ENCODE assay signal across 17 cellular contexts in genomic region chr3:37321260-37321852, GRCh38.
A peak's percentile ranks its signal among the peaks of the same experiment; 100 is the strongest.
DNase-seq lines count a peak whose midpoint lies in the region; ATAC-seq, FAIRE-seq and TF ChIP-seq lines count a peak whose summit lies in the region.
"Had no signal": no experiment of that assay in that cellular context is flagged by ENCODE, and none has a peak within 500 bp of the region (broad histone marks: within the 10 kb centered on the region; RNA-seq: fewer than 3 reads in every experiment).

No MANE protein-coding gene starts in this region.

- 96% methylated on average over 5 of the region's 5 CpGs for WGBS in SK-N-SH (ENCODE audit: low lambda C conversion rate)

- no peak for DNase-seq in CD4-positive, CD25-positive, alpha-beta regulatory T cell
- DNase-seq in endothelial cell of umbilical vein (ENCODE audit: low read depth, low spot score) (peak; percentile 53), SK-N-SH (no peak)
- no peak for DNase-seq in natural killer cell treated with Interleukin-12 subunit alpha and Interleukin-12 subunit beta and Interleukin-15 and Interleukin-18, amount 100 ng/mL, for 72 hours (ENCODE audit: low spot score)
- DNase-seq in naive thymus-derived CD4-positive, alpha-beta T cell = no peak
- no peak for DNase-seq in activated naive CD4-positive, alpha-beta T cell treated with anti-CD3 and anti-CD28 coated beads, Interleukin-2, amount 50 U/mL, for 16 hours
- DNase-seq: activated CD4-positive, CD25-positive, alpha-beta regulatory T cell treated with anti-CD3 and anti-CD28 coated beads, Interleukin-2, amount 50 U/mL, for 72 hours; activated gamma-delta T cell; central memory CD4-positive, alpha-beta T cell; erythroblast; GM23248; NCI-H2107; small intestine had no signal

- ATAC-seq in CD4-positive, CD25-positive, alpha-beta regulatory T cell (ENCODE audit: low read depth in 2 of 2) = no peak
- ATAC-seq in activated T-helper 17 cell treated with anti-CD3 and anti-CD28 coated beads, Interleukin-2, amount 50 U/mL, for 72 hours (replicated peaks) = peak; percentile 64
- ATAC-seq in natural killer cell treated with Interleukin-12 subunit alpha and Interleukin-12 subunit beta and Interleukin-15 and Interleukin-18, amount 100 ng/mL, for 72 hours = peak in 1 of 2 donors; percentile 49
- no peak for ATAC-seq in GM19324 (IDR thresholded peaks at IDR 0.05; ENCODE audit: low FRiP score, unreplicated experiment)
- no peak for ATAC-seq in naive thymus-derived CD4-positive, alpha-beta T cell
- ATAC-seq: HepG2 had no signal

- H3K4me2 ChIP-seq in endothelial cell of umbilical vein (ENCODE audit: insufficient read depth, low read length) (no peak overlapping the region), SK-N-SH (no peak overlapping the region)

- no peaks in the 10 kb centered on the region for H3K9me2 ChIP-seq in SK-N-SH

- POLR2A ChIA-PET in endothelial cell of umbilical vein (lab: Charles Lee) (no interaction called here), SK-N-SH (lab: Yijun Ruan, JAX) (no interaction called here)
- POLR2A ChIA-PET in naive thymus-derived CD4-positive, alpha-beta T cell (lab: Charles Lee) = no interaction called here

- H3K9ac ChIP-seq in endothelial cell of umbilical vein (replicated peaks; ENCODE audit: extremely low read depth, insufficient read depth, low read length) (no peak overlapping the region), SK-N-SH (no peak overlapping the region)
- H3K9ac ChIP-seq: GM23248 had no signal

- peak overlapping the region; percentile 7 for H3K4me3 ChIP-seq in CD4-positive, CD25-positive, alpha-beta regulatory T cell (ENCODE audit: low read depth, low read length)
- H3K4me3 ChIP-seq in endothelial cell of umbilical vein (replicated peaks in 1 of 3; ENCODE audit: insufficient read depth in 1 of 3, low read depth in 1 of 3, low read length in 3 of 3) (no peak overlapping the region), SK-N-SH (ENCODE audit: low read depth in 2 of 2, low read length in 1 of 2) (no peak overlapping the region)
- no peak overlapping the region for H3K4me3 ChIP-seq in naive thymus-derived CD4-positive, alpha-beta T cell (ENCODE audit: low read length)
- H3K4me3 ChIP-seq: GM23248, lung had no signal

- FAIRE-seq in endothelial cell of umbilical vein (lab: Jason Lieb, UNC) = no peak
- FAIRE-seq: HepG2, small intestine had no signal

- no peak overlapping the region for H3K27ac ChIP-seq in CD4-positive, CD25-positive, alpha-beta regulatory T cell (ENCODE audit: insufficient read depth, low read length, poor library complexity, severe bottlenecking)
- H3K27ac ChIP-seq in endothelial cell of umbilical vein (ENCODE audit: insufficient read depth, low read depth, low read length) (no peak overlapping the region), SK-N-SH (ENCODE audit: low read depth in 2 of 2, low read length in 1 of 2) (no peak overlapping the region)
- no peak overlapping the region for H3K27ac ChIP-seq in naive thymus-derived CD4-positive, alpha-beta T cell (ENCODE audit: low read depth, low read length)
- H3K27ac ChIP-seq: GM23248 had no signal

- H3K4me3 Mint-ChIP-seq in CD4-positive, CD25-positive, alpha-beta regulatory T cell = peak overlapping the region in 1 of 4 donors; percentile 7
- peak overlapping the region; percentile 44 for H3K4me3 Mint-ChIP-seq in activated T-helper 17 cell treated with anti-CD3 and anti-CD28 coated beads, Interleukin-2, amount 50 U/mL, for 72 hours
- H3K4me3 Mint-ChIP-seq in natural killer cell treated with Interleukin-12 subunit alpha and Interleukin-12 subunit beta and Interleukin-15 and Interleukin-18, amount 100 ng/mL, for 72 hours = peak overlapping the region; percentile 59
- peak overlapping the region in 1 of 10 donors; percentile 36 for H3K4me3 Mint-ChIP-seq in naive thymus-derived CD4-positive, alpha-beta T cell

- dilution Hi-C loops in endothelial cell of umbilical vein (cut with MboI; ENCODE audit: extremely low pct_ligation_motif_present, low sequenced_read_pairs) = no loop called here

- H3K36me3 ChIP-seq in CD4-positive, CD25-positive, alpha-beta regulatory T cell (ENCODE audit: control insufficient read depth, insufficient read depth, low read length) = peaks cover 74% of the 10 kb centered on the region
- H3K36me3 ChIP-seq in endothelial cell of umbilical vein (ENCODE audit: control insufficient read depth in 2 of 2, extremely low read depth in 1 of 2, insufficient read depth in 2 of 2, low read length in 2 of 2) (peaks cover 5 to 20% of the 10 kb centered on the region in 2 experiments), SK-N-SH (replicated peaks in 1 of 2; ENCODE audit: control insufficient read depth in 1 of 2, insufficient read depth in 2 of 2, low read length in 1 of 2) (peaks cover 64 to 72% of the 10 kb centered on the region in 2 experiments)
- H3K36me3 ChIP-seq in naive thymus-derived CD4-positive, alpha-beta T cell (ENCODE audit: control insufficient read depth in 2 of 3, insufficient read depth in 3 of 3, low read length in 3 of 3) = peaks cover 22 to 38% (median 22%) of the 10 kb centered on the region in 3 experiments

- TF ChIP-seq EP300 in SK-N-SH (IDR thresholded peaks at IDR 0.05; ENCODE audit: borderline replicate concordance in 1 of 2, low read depth in 1 of 2, low read length in 1 of 2) = no peak

- no peaks in the 10 kb centered on the region for H3F3A ChIP-seq in SK-N-SH (replicated peaks; ENCODE audit: insufficient read depth)

- no peak for TF ChIP-seq POLR2A in endothelial cell of umbilical vein (IDR thresholded peaks at IDR 0.05; ENCODE audit: low read depth, low read length)

- H4K20me1 ChIP-seq in endothelial cell of umbilical vein (replicated peaks; ENCODE audit: control insufficient read depth, extremely low read depth, insufficient read depth, low read length) (no peaks in the 10 kb centered on the region), SK-N-SH (ENCODE audit: insufficient read depth) (no peaks in the 10 kb centered on the region)

- H3K9me1 ChIP-seq in endothelial cell of umbilical vein (replicated peaks; ENCODE audit: control insufficient read depth, extremely low read depth, insufficient read depth, low read length) = no peaks in the 10 kb centered on the region

- no peak for TF ChIP-seq RAD21 in SK-N-SH (IDR thresholded peaks at IDR 0.05; ENCODE audit: low read length)

- H2AFZ ChIP-seq in endothelial cell of umbilical vein (ENCODE audit: low read depth, low read length) (no peak overlapping the region), SK-N-SH (ENCODE audit: low read depth) (no peak overlapping the region)
- H2AFZ ChIP-seq: GM23248 had no signal

- TF ChIP-seq CTCF in endothelial cell of umbilical vein (IDR thresholded peaks at IDR 0.05; ENCODE audit: extremely low read depth in 1 of 2, insufficient read depth in 1 of 2, low read depth in 1 of 2, low read length in 2 of 2) (no peak), SK-N-SH (IDR thresholded peaks at IDR 0.05) (no peak)

- H3K79me2 ChIP-seq in endothelial cell of umbilical vein (ENCODE audit: control insufficient read depth, insufficient read depth, low read length) = no peaks in the 10 kb centered on the region
- H3K79me2 ChIP-seq in SK-N-SH (ENCODE audit: insufficient read depth) = no peaks in the 10 kb centered on the region

- H3K27me3 ChIP-seq in CD4-positive, CD25-positive, alpha-beta regulatory T cell (ENCODE audit: control insufficient read depth, insufficient read depth, low read length) = no peaks in the 10 kb centered on the region
- no peaks in the 10 kb centered on the region for H3K27me3 ChIP-seq in endothelial cell of umbilical vein (ENCODE audit: control insufficient read depth in 2 of 2, insufficient read depth in 2 of 2, low read length in 2 of 2)
- H3K27me3 ChIP-seq in SK-N-SH (ENCODE audit: insufficient read depth) = no peaks in the 10 kb centered on the region
- H3K27me3 ChIP-seq in naive thymus-derived CD4-positive, alpha-beta T cell (ENCODE audit: control insufficient read depth in 2 of 2, insufficient read depth in 2 of 2, low read length in 2 of 2) = no peaks in the 10 kb centered on the region

- peak overlapping the region in 1 of 3 donors; percentile 50 for H3K27ac Mint-ChIP-seq in CD4-positive, CD25-positive, alpha-beta regulatory T cell
- H3K27ac Mint-ChIP-seq in activated T-helper 17 cell treated with anti-CD3 and anti-CD28 coated beads, Interleukin-2, amount 50 U/mL, for 72 hours = peak overlapping the region; percentile 55
- H3K27ac Mint-ChIP-seq in natural killer cell treated with Interleukin-12 subunit alpha and Interleukin-12 subunit beta and Interleukin-15 and Interleukin-18, amount 100 ng/mL, for 72 hours = peak overlapping the region in 1 of 2 donors; percentile 15
- H3K27ac Mint-ChIP-seq in naive thymus-derived CD4-positive, alpha-beta T cell = peak overlapping the region in 1 of 9 donors; percentile 11

- intact Hi-C loops in endothelial cell of umbilical vein (cut with micrococcal nuclease) = no loop called here
- intact Hi-C loops in naive thymus-derived CD4-positive, alpha-beta T cell (cut with micrococcal nuclease) = loop anchor here in 1 of 2 donors (1.0 kb wide), 1 partner anchor 11 kb away; no protein-coding TSS in a partner anchor

- H3K9me3 Mint-ChIP-seq in CD4-positive, CD25-positive, alpha-beta regulatory T cell = no peaks in the 10 kb centered on the region
- H3K9me3 Mint-ChIP-seq in activated T-helper 17 cell treated with anti-CD3 and anti-CD28 coated beads, Interleukin-2, amount 50 U/mL, for 72 hours = no peaks in the 10 kb centered on the region
- no peaks in the 10 kb centered on the region for H3K9me3 Mint-ChIP-seq in natural killer cell treated with Interleukin-12 subunit alpha and Interleukin-12 subunit beta and Interleukin-15 and Interleukin-18, amount 100 ng/mL, for 72 hours
- no peaks in the 10 kb centered on the region for H3K9me3 Mint-ChIP-seq in naive thymus-derived CD4-positive, alpha-beta T cell

- H3K4me1 ChIP-seq in CD4-positive, CD25-positive, alpha-beta regulatory T cell (ENCODE audit: control insufficient read depth, insufficient read depth, low read length, poor library complexity, severe bottlenecking) = no peaks in the 10 kb centered on the region
- H3K4me1 ChIP-seq in endothelial cell of umbilical vein (ENCODE audit: control insufficient read depth, extremely low read depth, insufficient read depth, low read length) (no peaks in the 10 kb centered on the region), SK-N-SH (ENCODE audit: control insufficient read depth in 1 of 2, insufficient read depth in 2 of 2, low read depth in 1 of 2, low read length in 1 of 2) (no peaks in the 10 kb centered on the region)
- peaks cover 0 to 5% of the 10 kb centered on the region in 2 donors for H3K4me1 ChIP-seq in naive thymus-derived CD4-positive, alpha-beta T cell (ENCODE audit: control insufficient read depth in 2 of 2, insufficient read depth in 2 of 2, low read length in 2 of 2)

- peaks cover 5 to 35% (median 10%) of the 10 kb centered on the region in 4 donors for H3K4me1 Mint-ChIP-seq in CD4-positive, CD25-positive, alpha-beta regulatory T cell
- H3K4me1 Mint-ChIP-seq in activated T-helper 17 cell treated with anti-CD3 and anti-CD28 coated beads, Interleukin-2, amount 50 U/mL, for 72 hours = peaks cover 30% of the 10 kb centered on the region
- H3K4me1 Mint-ChIP-seq in natural killer cell treated with Interleukin-12 subunit alpha and Interleukin-12 subunit beta and Interleukin-15 and Interleukin-18, amount 100 ng/mL, for 72 hours (ENCODE audit: low read depth in 2 of 2) = peaks cover 24 to 41% of the 10 kb centered on the region in 2 donors
- peaks cover 4 to 29% (median 9%) of the 10 kb centered on the region in 7 donors for H3K4me1 Mint-ChIP-seq in naive thymus-derived CD4-positive, alpha-beta T cell

- BruUV-seq in endothelial cell of umbilical vein (replicated peaks; lab: Mats Ljungman, UMichigan) = no TSS peak

- peaks cover 54% of the 10 kb centered on the region for H3K36me3 Mint-ChIP-seq in CD4-positive, CD25-positive, alpha-beta regulatory T cell
- peaks cover 99% of the 10 kb centered on the region for H3K36me3 Mint-ChIP-seq in activated T-helper 17 cell treated with anti-CD3 and anti-CD28 coated beads, Interleukin-2, amount 50 U/mL, for 72 hours (ENCODE audit: low read depth)
- peaks cover 52% of the 10 kb centered on the region for H3K36me3 Mint-ChIP-seq in natural killer cell treated with Interleukin-12 subunit alpha and Interleukin-12 subunit beta and Interleukin-15 and Interleukin-18, amount 100 ng/mL, for 72 hours
- peaks cover 32 to 68% (median 46%) of the 10 kb centered on the region in 5 donors for H3K36me3 Mint-ChIP-seq in naive thymus-derived CD4-positive, alpha-beta T cell

- CTCF ChIA-PET in endothelial cell of umbilical vein (lab: Charles Lee) (interaction anchor here (2.6 kb wide), 1 partner anchor 13 kb away, joined by 11 read pairs; no protein-coding TSS in a partner anchor), SK-N-SH (lab: Yijun Ruan, JAX) (no interaction called here)
- CTCF ChIA-PET in naive thymus-derived CD4-positive, alpha-beta T cell (lab: Charles Lee) = no interaction called here

- no peaks in the 10 kb centered on the region for H3K9me3 ChIP-seq in CD4-positive, CD25-positive, alpha-beta regulatory T cell (ENCODE audit: control insufficient read depth in 2 of 2, low read length in 2 of 2)
- no peaks in the 10 kb centered on the region for H3K9me3 ChIP-seq in endothelial cell of umbilical vein (replicated peaks; ENCODE audit: control insufficient read depth, insufficient read depth, low read length)
- H3K9me3 ChIP-seq in SK-N-SH = no peaks in the 10 kb centered on the region
- H3K9me3 ChIP-seq in naive thymus-derived CD4-positive, alpha-beta T cell (ENCODE audit: control insufficient read depth in 2 of 3, low read length in 3 of 3) = no peaks in the 10 kb centered on the region

- H3K27me3 Mint-ChIP-seq in CD4-positive, CD25-positive, alpha-beta regulatory T cell = no peaks in the 10 kb centered on the region
- H3K27me3 Mint-ChIP-seq in activated T-helper 17 cell treated with anti-CD3 and anti-CD28 coated beads, Interleukin-2, amount 50 U/mL, for 72 hours = no peaks in the 10 kb centered on the region
- no peaks in the 10 kb centered on the region for H3K27me3 Mint-ChIP-seq in natural killer cell treated with Interleukin-12 subunit alpha and Interleukin-12 subunit beta and Interleukin-15 and Interleukin-18, amount 100 ng/mL, for 72 hours
- H3K27me3 Mint-ChIP-seq in naive thymus-derived CD4-positive, alpha-beta T cell = no peaks in the 10 kb centered on the region
